Comparison of ENCODE assay signal across 31 cellular contexts in genomic region chr6:43682724-43683429, GRCh38. TPM values are rescaled to one million over a fixed set of nuclear protein-coding genes. Genes with fewer than 3 reads are reported as not detected.
DNase-seq lines count a peak whose midpoint lies in the region; ATAC-seq, FAIRE-seq and TF ChIP-seq lines count a peak whose summit lies in the region.
"Had no signal": no experiment of that assay in that cellular context is flagged by ENCODE, and none has a peak within 500 bp of the region (broad histone marks: within the 10 kb centered on the region; RNA-seq: fewer than 3 reads in every experiment).

No MANE protein-coding gene starts in this region.

- H3K4me2 ChIP-seq in endothelial cell of umbilical vein (ENCODE audit: insufficient read depth, low read length), result no peak overlapping the region

- no peak for TF ChIP-seq POLR2A in endothelial cell of umbilical vein (IDR thresholded peaks at IDR 0.05; ENCODE audit: low read depth, low read length)

- H4K20me1 ChIP-seq in endothelial cell of umbilical vein (replicated peaks; ENCODE audit: control insufficient read depth, extremely low read depth, insufficient read depth, low read length), result no peaks in the 10 kb centered on the region

- H3K9ac ChIP-seq in endothelial cell of umbilical vein (replicated peaks; ENCODE audit: extremely low read depth, insufficient read depth, low read length), result no peak overlapping the region

- no peak overlapping the region for H3K4me3 Mint-ChIP-seq in activated naive CD4-positive, alpha-beta T cell treated with anti-CD3 and anti-CD28 coated beads, Interleukin-2, amount 50 U/mL, for 24 hours
- no peak overlapping the region for H3K4me3 Mint-ChIP-seq in activated naive CD4-positive, alpha-beta T cell treated with anti-CD3 and anti-CD28 coated beads, Interleukin-2, amount 10 ng/mL, durations not matched to agents 7 days and 5 days
- no peak overlapping the region for H3K4me3 Mint-ChIP-seq in CD8-positive, alpha-beta T cell
- H3K4me3 Mint-ChIP-seq: activated naive CD8-positive, alpha-beta T cell treated with anti-CD3 and anti-CD28 coated beads for 36 hours; B cell; stimulated activated memory B cell treated with anti-CD40 and anti-IgM and Interleukin-4, amounts not matched to agents 10 μg/mL and 1 μg/mL and 100 μg/mL, for 72 hours had no signal

- H3K36me3 Mint-ChIP-seq in activated naive CD4-positive, alpha-beta T cell treated with anti-CD3 and anti-CD28 coated beads, Interleukin-2, amount 50 U/mL, for 24 hours, result peaks cover 3% of the 10 kb centered on the region
- H3K36me3 Mint-ChIP-seq in activated naive CD4-positive, alpha-beta T cell treated with anti-CD3 and anti-CD28 coated beads, Interleukin-2, amount 10 ng/mL, durations not matched to agents 7 days and 5 days, result peaks cover 33% of the 10 kb centered on the region
- H3K36me3 Mint-ChIP-seq in CD8-positive, alpha-beta T cell, result peaks cover 75% of the 10 kb centered on the region

- H3K9me1 ChIP-seq in endothelial cell of umbilical vein (replicated peaks; ENCODE audit: control insufficient read depth, extremely low read depth, insufficient read depth, low read length), result no peaks in the 10 kb centered on the region

- no peak overlapping the region for H3K4me3 ChIP-seq in CD8-positive, alpha-beta T cell (ENCODE audit: low read depth, low read length)
- H3K4me3 ChIP-seq in endothelial cell of umbilical vein (replicated peaks in 1 of 3; ENCODE audit: insufficient read depth in 1 of 3, low read depth in 1 of 3, low read length in 3 of 3) (no peak overlapping the region), foreskin fibroblast (ENCODE audit: low read depth in 1 of 2, low read length in 2 of 2) (no peak overlapping the region)
- H3K4me3 ChIP-seq: HAP-1, lower lobe of right lung, Peyer's patch, SJSA1, testis, vagina had no signal

- H3K27me3 Mint-ChIP-seq in activated naive CD4-positive, alpha-beta T cell treated with anti-CD3 and anti-CD28 coated beads, Interleukin-2, amount 50 U/mL, for 24 hours, result no peaks in the 10 kb centered on the region
- H3K27me3 Mint-ChIP-seq in activated naive CD4-positive, alpha-beta T cell treated with anti-CD3 and anti-CD28 coated beads, Interleukin-2, amount 10 ng/mL, durations not matched to agents 7 days and 5 days, result no peaks in the 10 kb centered on the region
- no peaks in the 10 kb centered on the region for H3K27me3 Mint-ChIP-seq in CD8-positive, alpha-beta T cell (ENCODE audit: low read depth)
- H3K27me3 Mint-ChIP-seq: activated naive CD8-positive, alpha-beta T cell treated with anti-CD3 and anti-CD28 coated beads for 36 hours; B cell; stimulated activated memory B cell treated with anti-CD40 and anti-IgM and Interleukin-4, amounts not matched to agents 10 μg/mL and 1 μg/mL and 100 μg/mL, for 72 hours had no signal

- DNase-seq in activated naive CD4-positive, alpha-beta T cell treated with anti-CD3 and anti-CD28 coated beads, Interleukin-2, amount 10 ng/mL, durations not matched to agents 7 days and 5 days, result no peak
- no peak for DNase-seq in CD8-positive, alpha-beta T cell
- DNase-seq in endothelial cell of umbilical vein (ENCODE audit: low read depth, low spot score) (peak; percentile 31), posterior vena cava (ENCODE audit: low spot score) (peak; percentile 16), DMS53 treated with DMSO at 0.1 percent for 48 hours (lab: John Stamatoyannopoulos, UW; ENCODE audit: unreplicated experiment) (no peak), foreskin fibroblast (no peak), NCI-H2081 (lab: John Stamatoyannopoulos, UW) (no peak)
- DNase-seq: activated CD4-positive, alpha-beta T cell treated with anti-CD3 and anti-CD28 coated beads for 4 hours; activated naive CD8-positive, alpha-beta T cell treated with anti-CD3 and anti-CD28 coated beads for 36 hours; COR-L47; DMS79; GF-D8; Karpas-422; lower lobe of right lung; NCI-H526 treated with DMSO at 0.1 percent for 48 hours; Peyer's patch; stimulated activated CD4-positive, alpha-beta T cell treated with anti-CD3 and anti-CD28 coated beads, Interleukin-2, amount 100 ng/mL, for 48 hours; T-helper 1 cell; testis had no signal

- no peak overlapping the region for H2AFZ ChIP-seq in endothelial cell of umbilical vein (ENCODE audit: low read depth, low read length)

- H3K27ac Mint-ChIP-seq in activated naive CD4-positive, alpha-beta T cell treated with anti-CD3 and anti-CD28 coated beads, Interleukin-2, amount 50 U/mL, for 24 hours, result peak overlapping the region; percentile 9
- H3K27ac Mint-ChIP-seq in activated naive CD4-positive, alpha-beta T cell treated with anti-CD3 and anti-CD28 coated beads, Interleukin-2, amount 10 ng/mL, durations not matched to agents 7 days and 5 days, result no peak overlapping the region
- H3K27ac Mint-ChIP-seq in CD8-positive, alpha-beta T cell, result peak overlapping the region; percentile 8
- H3K27ac Mint-ChIP-seq: activated naive CD8-positive, alpha-beta T cell treated with anti-CD3 and anti-CD28 coated beads for 36 hours had no signal

- H3K9me3 ChIP-seq in CD8-positive, alpha-beta T cell (ENCODE audit: low read length), result no peaks in the 10 kb centered on the region
- no peaks in the 10 kb centered on the region for H3K9me3 ChIP-seq in endothelial cell of umbilical vein (replicated peaks; ENCODE audit: control insufficient read depth, insufficient read depth, low read length)
- H3K9me3 ChIP-seq: HAP-1, lower lobe of right lung, neutrophil, Peyer's patch, SJSA1, testis, vagina had no signal

- no TSS peak for BruUV-seq in endothelial cell of umbilical vein (replicated peaks; lab: Mats Ljungman, UMichigan)

- ATAC-seq in CD8-positive, alpha-beta T cell, result no peak
- ATAC-seq: stimulated activated memory B cell treated with anti-CD40 and anti-IgM and Interleukin-4, amounts not matched to agents 10 μg/mL and 1 μg/mL and 100 μg/mL, for 72 hours had no signal

- peaks cover 42% of the 10 kb centered on the region for H3K79me2 ChIP-seq in endothelial cell of umbilical vein (ENCODE audit: control insufficient read depth, insufficient read depth, low read length)

- H3K9me3 Mint-ChIP-seq in activated naive CD4-positive, alpha-beta T cell treated with anti-CD3 and anti-CD28 coated beads, Interleukin-2, amount 50 U/mL, for 24 hours, result no peaks in the 10 kb centered on the region
- no peaks in the 10 kb centered on the region for H3K9me3 Mint-ChIP-seq in activated naive CD4-positive, alpha-beta T cell treated with anti-CD3 and anti-CD28 coated beads, Interleukin-2, amount 10 ng/mL, durations not matched to agents 7 days and 5 days
- no peaks in the 10 kb centered on the region for H3K9me3 Mint-ChIP-seq in CD8-positive, alpha-beta T cell
- H3K9me3 Mint-ChIP-seq: activated naive CD8-positive, alpha-beta T cell treated with anti-CD3 and anti-CD28 coated beads for 36 hours; stimulated activated memory B cell treated with anti-CD40 and anti-IgM and Interleukin-4, amounts not matched to agents 10 μg/mL and 1 μg/mL and 100 μg/mL, for 72 hours had no signal

- dilution Hi-C loops in endothelial cell of umbilical vein (cut with MboI; ENCODE audit: extremely low pct_ligation_motif_present, low sequenced_read_pairs), result no loop called here

- no peaks in the 10 kb centered on the region for H3K27me3 ChIP-seq in CD8-positive, alpha-beta T cell (ENCODE audit: insufficient read depth, low read length)
- no peaks in the 10 kb centered on the region for H3K27me3 ChIP-seq in endothelial cell of umbilical vein (ENCODE audit: control insufficient read depth in 2 of 2, insufficient read depth in 2 of 2, low read length in 2 of 2)
- H3K27me3 ChIP-seq: neutrophil, Peyer's patch, SJSA1, testis, vagina had no signal

- no peak overlapping the region for H3K27ac ChIP-seq in CD8-positive, alpha-beta T cell (ENCODE audit: low read depth, low read length)
- no peak overlapping the region for H3K27ac ChIP-seq in endothelial cell of umbilical vein (ENCODE audit: insufficient read depth, low read depth, low read length)
- H3K27ac ChIP-seq: lower lobe of right lung, neutrophil, Peyer's patch, SJSA1, testis, vagina had no signal

- intact Hi-C loops in CD8-positive, alpha-beta T cell (cut with DNase I, micrococcal nuclease), result no loop called here
- intact Hi-C loops in endothelial cell of umbilical vein (cut with micrococcal nuclease) (no loop called here), posterior vena cava (cut with DNase I) (no loop called here)

- no peak for TF ChIP-seq CTCF in CD8-positive, alpha-beta T cell (IDR thresholded peaks at IDR 0.05)
- TF ChIP-seq CTCF in endothelial cell of umbilical vein (IDR thresholded peaks at IDR 0.05; ENCODE audit: extremely low read depth in 1 of 2, insufficient read depth in 1 of 2, low read depth in 1 of 2, low read length in 2 of 2) (no peak), foreskin fibroblast (IDR thresholded peaks at IDR 0.05; ENCODE audit: low read depth, low read length) (no peak)

- POLR2A ChIA-PET in CD8-positive, alpha-beta T cell (lab: Charles Lee), result no interaction called here
- POLR2A ChIA-PET in endothelial cell of umbilical vein (lab: Charles Lee), result no interaction called here

- peaks cover 51% of the 10 kb centered on the region for H3K4me1 Mint-ChIP-seq in activated naive CD4-positive, alpha-beta T cell treated with anti-CD3 and anti-CD28 coated beads, Interleukin-2, amount 50 U/mL, for 24 hours
- H3K4me1 Mint-ChIP-seq in activated naive CD4-positive, alpha-beta T cell treated with anti-CD3 and anti-CD28 coated beads, Interleukin-2, amount 10 ng/mL, durations not matched to agents 7 days and 5 days, result peaks cover 43% of the 10 kb centered on the region
- H3K4me1 Mint-ChIP-seq in CD8-positive, alpha-beta T cell (ENCODE audit: low read depth), result peaks cover 47% of the 10 kb centered on the region

- no peak for FAIRE-seq in endothelial cell of umbilical vein (lab: Jason Lieb, UNC)
- FAIRE-seq: frontal cortex, GM18507, keratinocyte, TTC549 had no signal

- peaks cover 29% of the 10 kb centered on the region for H3K36me3 ChIP-seq in CD8-positive, alpha-beta T cell (ENCODE audit: insufficient read depth, low read length)
- H3K36me3 ChIP-seq in endothelial cell of umbilical vein (ENCODE audit: control insufficient read depth in 2 of 2, extremely low read depth in 1 of 2, insufficient read depth in 2 of 2, low read length in 2 of 2), result peaks cover 6 to 15% of the 10 kb centered on the region in 2 experiments

- CTCF ChIA-PET in activated naive CD4-positive, alpha-beta T cell treated with anti-CD3 and anti-CD28 coated beads, Interleukin-2, amount 10 ng/mL, durations not matched to agents 7 days and 5 days (lab: Charles Lee), result interaction anchor here (0.8 to 0.9 kb wide), 2 partner anchors 15 to 17 kb away, joined by 3 read pairs; no protein-coding TSS in a partner anchor
- CTCF ChIA-PET in CD8-positive, alpha-beta T cell (lab: Charles Lee), result interaction anchor here (1.0 to 1.3 kb wide), 2 partner anchors 12 to 15 kb away, joined by 4 read pairs; no protein-coding TSS in a partner anchor
- CTCF ChIA-PET in endothelial cell of umbilical vein (lab: Charles Lee), result interaction anchor here (1.2 to 7.7 kb wide), 3 partner anchors 15 to 87 kb away, joined by 3 to 49 read pairs (median 3); no protein-coding TSS in a partner anchor

- peaks cover 19% of the 10 kb centered on the region for H3K4me1 ChIP-seq in CD8-positive, alpha-beta T cell (ENCODE audit: insufficient read depth, low read length)
- H3K4me1 ChIP-seq in endothelial cell of umbilical vein (ENCODE audit: control insufficient read depth, extremely low read depth, insufficient read depth, low read length), result peaks cover 8% of the 10 kb centered on the region

RNA-seq across cellular contexts. Expression of gene MRPS18A, which starts 4.7 kb away (rescaled TPM):
- total RNA-seq in CD8-positive, alpha-beta T cell, result 10 to 100 TPM; 43.9 to 44.6 TPM
- 39.1 and 39.8 TPM in 2 replicates for total RNA-seq in endothelial cell of umbilical vein
- 83.8 and 92.3 TPM in 2 replicates for polyA plus RNA-seq in endothelial cell of umbilical vein
- polyA plus RNA-seq in endothelial cell of umbilical vein (2011; cell fraction: cytosol; rRNA removed), result 76.7 and 77.1 TPM in 2 replicates
- polyA plus RNA-seq in endothelial cell of umbilical vein (2011; cell fraction: nucleus; rRNA removed), result 28.4 and 35.0 TPM in 2 replicates
- polyA plus RNA-seq in endothelial cell of umbilical vein (2012), result 46.2 and 47.7 TPM in 2 replicates
- polyA minus RNA-seq in endothelial cell of umbilical vein, result 50.6 and 54.2 TPM in 2 replicates
- 40.1 TPM for polyA minus RNA-seq in endothelial cell of umbilical vein (2011; cell fraction: cytosol; rRNA and poly(A)+ RNA removed)
- polyA minus RNA-seq in endothelial cell of umbilical vein (2011; cell fraction: nucleus; rRNA and poly(A)+ RNA removed), result 28.4 and 36.4 TPM in 2 replicates
- total RNA-seq in posterior vena cava, result 10 to 100 TPM; 25.4 to 28.2 TPM

RNA-seq across cellular contexts. Expression of gene RSPH9, which starts 38.0 kb away (rescaled TPM):
- not detected for total RNA-seq in CD8-positive, alpha-beta T cell
- total RNA-seq in endothelial cell of umbilical vein (0.12 and 0.27 TPM in 2 replicates), posterior vena cava (under 1 TPM; 0.19 to 0.23 TPM)
- polyA plus RNA-seq in endothelial cell of umbilical vein, result 0.18 and 0.21 TPM in 2 replicates
- polyA plus RNA-seq in endothelial cell of umbilical vein (2011; cell fraction: cytosol; rRNA removed), result 0.14 and 0.23 TPM in 2 replicates
- polyA plus RNA-seq in endothelial cell of umbilical vein (2011; cell fraction: nucleus; rRNA removed), result 0.11 and 0.12 TPM in 2 replicates
- polyA plus RNA-seq in endothelial cell of umbilical vein (2012), result 0.29 and 0.50 TPM in 2 replicates
- polyA minus RNA-seq in endothelial cell of umbilical vein, result 0.12 TPM in 1 of 2 replicates, not detected in the other
- polyA minus RNA-seq in endothelial cell of umbilical vein (2011; cell fraction: cytosol; rRNA and poly(A)+ RNA removed), result not detected
- polyA minus RNA-seq in endothelial cell of umbilical vein (2011; cell fraction: nucleus; rRNA and poly(A)+ RNA removed), result 0.29 TPM in 1 of 2 replicates, not detected in the other
- total RNA-seq: activated naive CD8-positive, alpha-beta T cell treated with anti-CD3 and anti-CD28 coated beads for 36 hours; B cell; epithelial cell of proximal tubule; SJSA1 had no signal
- polyA plus RNA-seq: keratinocyte had no signal

RNA-seq across cellular contexts. Expression of gene MAD2L1BP, which starts 47.2 kb away (rescaled TPM):
- 10 to 100 TPM; 29.2 TPM for total RNA-seq in CD8-positive, alpha-beta T cell
- total RNA-seq in endothelial cell of umbilical vein (32.3 and 34.9 TPM in 2 replicates), posterior vena cava (10 to 100 TPM; 12.0 to 15.5 TPM)
- 62.0 and 63.5 TPM in 2 replicates for polyA plus RNA-seq in endothelial cell of umbilical vein
- polyA plus RNA-seq in endothelial cell of umbilical vein (2011; cell fraction: cytosol; rRNA removed), result 49.8 and 50.7 TPM in 2 replicates
- 26.7 and 29.3 TPM in 2 replicates for polyA plus RNA-seq in endothelial cell of umbilical vein (2011; cell fraction: nucleus; rRNA removed)
- 20.8 and 29.5 TPM in 2 replicates for polyA plus RNA-seq in endothelial cell of umbilical vein (2012)
- 45.6 and 45.8 TPM in 2 replicates for polyA minus RNA-seq in endothelial cell of umbilical vein
- 17.9 TPM for polyA minus RNA-seq in endothelial cell of umbilical vein (2011; cell fraction: cytosol; rRNA and poly(A)+ RNA removed)
- polyA minus RNA-seq in endothelial cell of umbilical vein (2011; cell fraction: nucleus; rRNA and poly(A)+ RNA removed), result 8.0 and 13.0 TPM in 2 replicates

RNA-seq across cellular contexts. Expression of gene GTPBP2, which starts 53.8 kb away (rescaled TPM):
- 10 to 100 TPM; 24.6 to 26.1 TPM for total RNA-seq in CD8-positive, alpha-beta T cell
- total RNA-seq in endothelial cell of umbilical vein, result 77.6 and 87.1 TPM in 2 replicates
- 112 and 118 TPM in 2 replicates for polyA plus RNA-seq in endothelial cell of umbilical vein
- polyA plus RNA-seq in endothelial cell of umbilical vein (2011; cell fraction: cytosol; rRNA removed), result 57.8 and 62.8 TPM in 2 replicates
- polyA plus RNA-seq in endothelial cell of umbilical vein (2011; cell fraction: nucleus; rRNA removed), result 395 and 433 TPM in 2 replicates
- polyA plus RNA-seq in endothelial cell of umbilical vein (2012), result 59.1 and 59.4 TPM in 2 replicates
- 93.0 and 97.6 TPM in 2 replicates for polyA minus RNA-seq in endothelial cell of umbilical vein
- 45.7 TPM for polyA minus RNA-seq in endothelial cell of umbilical vein (2011; cell fraction: cytosol; rRNA and poly(A)+ RNA removed)
- polyA minus RNA-seq in endothelial cell of umbilical vein (2011; cell fraction: nucleus; rRNA and poly(A)+ RNA removed), result 69.6 and 79.8 TPM in 2 replicates
- total RNA-seq in posterior vena cava, result 10 to 100 TPM; 43.3 to 50.4 TPM

Comparison
In these comparisons a context has a peak if more than half of its experiments do, and no peak if none do; other contexts are left out.
1. DNase-seq: peak in endothelial cell of umbilical vein (single experiment) and posterior vena cava (single experiment); none in activated naive CD4-positive, alpha-beta T cell treated with anti-CD3 and anti-CD28 coated beads, Interleukin-2, amount 10 ng/mL, durations not matched to agents 7 days and 5 days (single experiment), CD8-positive, alpha-beta T cell (0 of 7), DMS53 treated with DMSO at 0.1 percent for 48 hours (single experiment), foreskin fibroblast (0 of 2) and NCI-H2081 (0 of 2).